ENCODE assay signal across 10 cellular contexts in genomic region chr19:55387736-55388497, GRCh38. TPM values are rescaled to one million over a fixed set of nuclear protein-coding genes. Genes with fewer than 3 reads are reported as not detected.
DNase-seq lines count a peak whose midpoint lies in the region; ATAC-seq and TF ChIP-seq lines count a peak whose summit lies in the region.
"Had no signal": no experiment of that assay in that cellular context is flagged by ENCODE, and none has a peak within 500 bp of the region (broad histone marks: within the 10 kb centered on the region; RNA-seq: fewer than 3 reads in every experiment).

No MANE protein-coding gene starts in this region.

- H3K4me3 Mint-ChIP-seq in activated CD8-positive, alpha-beta memory T cell treated with anti-CD3 and anti-CD28 coated beads, Interleukin-2, amount 10 ng/mL, durations not matched to agents 7 days and 5 days: peak overlapping the region; percentile 96
- peak overlapping the region; percentile 100 for H3K4me3 Mint-ChIP-seq in WTC11
- peak overlapping the region; percentile 99 for H3K4me3 Mint-ChIP-seq in stimulated activated effector memory CD8-positive, alpha-beta T cell treated with anti-CD3 and anti-CD28 coated beads, Interleukin-12 subunit alpha, Interleukin-12 subunit beta, amount 100 ng/mL, for 72 hours

- H3K27ac Mint-ChIP-seq in activated CD8-positive, alpha-beta memory T cell treated with anti-CD3 and anti-CD28 coated beads, Interleukin-2, amount 10 ng/mL, durations not matched to agents 7 days and 5 days: peak overlapping the region; percentile 96
- no peak overlapping the region for H3K27ac Mint-ChIP-seq in WTC11
- peak overlapping the region; percentile 100 for H3K27ac Mint-ChIP-seq in stimulated activated effector memory CD8-positive, alpha-beta T cell treated with anti-CD3 and anti-CD28 coated beads, Interleukin-12 subunit alpha, Interleukin-12 subunit beta, amount 100 ng/mL, for 72 hours

- peaks cover 45% of the 10 kb centered on the region for H3K4me1 Mint-ChIP-seq in activated CD8-positive, alpha-beta memory T cell treated with anti-CD3 and anti-CD28 coated beads, Interleukin-2, amount 10 ng/mL, durations not matched to agents 7 days and 5 days
- H3K4me1 Mint-ChIP-seq in WTC11: peaks cover 64% of the 10 kb centered on the region
- peaks cover 68% of the 10 kb centered on the region for H3K4me1 Mint-ChIP-seq in stimulated activated effector memory CD8-positive, alpha-beta T cell treated with anti-CD3 and anti-CD28 coated beads, Interleukin-12 subunit alpha, Interleukin-12 subunit beta, amount 100 ng/mL, for 72 hours

- POLR2A ChIA-PET in WTC11 (lab: Charles Lee): interaction anchor here (1.2 to 1.5 kb wide), 2 partner anchors 12 to 20 kb away, joined by 3 to 4 read pairs; partner anchors contain the start of gene UBE2S

- H3K36me3 Mint-ChIP-seq in activated CD8-positive, alpha-beta memory T cell treated with anti-CD3 and anti-CD28 coated beads, Interleukin-2, amount 10 ng/mL, durations not matched to agents 7 days and 5 days: peaks cover 43% of the 10 kb centered on the region
- peaks cover 41% of the 10 kb centered on the region for H3K36me3 Mint-ChIP-seq in WTC11
- H3K36me3 Mint-ChIP-seq in stimulated activated effector memory CD8-positive, alpha-beta T cell treated with anti-CD3 and anti-CD28 coated beads, Interleukin-12 subunit alpha, Interleukin-12 subunit beta, amount 100 ng/mL, for 72 hours: peaks cover 78% of the 10 kb centered on the region

- CTCF ChIA-PET in activated CD8-positive, alpha-beta memory T cell treated with anti-CD3 and anti-CD28 coated beads, Interleukin-2, amount 10 ng/mL, durations not matched to agents 7 days and 5 days (lab: Charles Lee): interaction anchor here (1.0 to 2.0 kb wide), 7 partner anchors 16 to 222 kb away, joined by 3 to 10 read pairs (median 5); partner anchors contain the start of genes DNAAF3 and KMT5C
- CTCF ChIA-PET in WTC11 (lab: Charles Lee): no interaction called here

- no peak for TF ChIP-seq CTCF in WTC11 (IDR thresholded peaks at IDR 0.05)
- TF ChIP-seq CTCF in foreskin fibroblast (IDR thresholded peaks at IDR 0.05; ENCODE audit: low read depth, low read length): no peak

- ATAC-seq in activated CD8-positive, alpha-beta memory T cell treated with anti-CD3 and anti-CD28 coated beads, Interleukin-2, amount 10 ng/mL, durations not matched to agents 7 days and 5 days: no peak
- no peak for ATAC-seq in WTC11
- no peak for ATAC-seq in stimulated activated effector memory CD8-positive, alpha-beta T cell treated with anti-CD3 and anti-CD28 coated beads, Interleukin-12 subunit alpha, Interleukin-12 subunit beta, amount 100 ng/mL, for 72 hours

- H3K27me3 Mint-ChIP-seq in activated CD8-positive, alpha-beta memory T cell treated with anti-CD3 and anti-CD28 coated beads, Interleukin-2, amount 10 ng/mL, durations not matched to agents 7 days and 5 days: no peaks in the 10 kb centered on the region
- peaks cover 5% of the 10 kb centered on the region; the same call in 1 of the 2 replicates for H3K27me3 Mint-ChIP-seq in WTC11 (ENCODE audit: low read depth)

- intact Hi-C loops in head of caudate nucleus (cut with DNase I): no loop called here

- H3K9me3 Mint-ChIP-seq in activated CD8-positive, alpha-beta memory T cell treated with anti-CD3 and anti-CD28 coated beads, Interleukin-2, amount 10 ng/mL, durations not matched to agents 7 days and 5 days (ENCODE audit: low read depth): no peaks in the 10 kb centered on the region
- no peaks in the 10 kb centered on the region for H3K9me3 Mint-ChIP-seq in WTC11
- H3K9me3 Mint-ChIP-seq in stimulated activated effector memory CD8-positive, alpha-beta T cell treated with anti-CD3 and anti-CD28 coated beads, Interleukin-12 subunit alpha, Interleukin-12 subunit beta, amount 100 ng/mL, for 72 hours: no peaks in the 10 kb centered on the region

- no peak for DNase-seq in activated CD8-positive, alpha-beta memory T cell treated with anti-CD3 and anti-CD28 coated beads, Interleukin-2, amount 10 ng/mL, durations not matched to agents 7 days and 5 days
- DNase-seq in activated CD8-positive, alpha-beta memory T cell treated with anti-CD3 and anti-CD28 coated beads, Interleukin-2, amount 50 U/mL, for 48 hours: no peak
- DNase-seq in WTC11 (ENCODE audit: low spot score) (no peak), foreskin fibroblast (no peak), KG1 (lab: John Stamatoyannopoulos, UW) (no peak), islet precursor cell (no peak), head of caudate nucleus (no peak)
- no peak for DNase-seq in stimulated activated effector memory CD8-positive, alpha-beta T cell treated with anti-CD3 and anti-CD28 coated beads, Interleukin-12 subunit alpha, Interleukin-12 subunit beta, amount 100 ng/mL, for 72 hours (ENCODE audit: low spot score in 2 of 2)
- DNase-seq: NCI-H2029 had no signal

- H3K4me3 ChIP-seq in foreskin fibroblast (ENCODE audit: low read depth in 1 of 2, low read length in 2 of 2): peak overlapping the region; percentile 69 to 90

TF ChIP-seq in WTC11, 78 proteins besides CTCF, POLR2A, EP300 and RAD21:
- no peak for TF ChIP-seq SP1 (CRISPR knock-in tag; conservative IDR thresholded peaks at IDR 0.05)
- no peak for TF ChIP-seq OVOL2 (CRISPR knock-in tag; IDR thresholded peaks at IDR 0.05; ENCODE audit: borderline replicate concordance)
- peak; percentile 42; the same call in 1 of the 2 replicates for TF ChIP-seq ATF6 (CRISPR knock-in tag; IDR thresholded peaks at IDR 0.05)
- no peak for TF ChIP-seq ETV6 (CRISPR knock-in tag; IDR thresholded peaks at IDR 0.05)

RNA-seq across cellular contexts. Expression of gene RPL28, which starts 2.2 kb away (rescaled TPM):
- 1,000 to 10,000 TPM; 2,244 to 2,759 TPM for total RNA-seq in activated CD8-positive, alpha-beta memory T cell treated with anti-CD3 and anti-CD28 coated beads, Interleukin-2, amount 10 ng/mL, durations not matched to agents 7 days and 5 days
- total RNA-seq in WTC11 (2021): 2,505 to 2,895 TPM (median 2,837 TPM) in 3 replicates

RNA-seq across cellular contexts. Expression of gene TMEM238, which starts 3.8 kb away (rescaled TPM):
- 10 to 100 TPM; 14.1 to 23.0 TPM for total RNA-seq in activated CD8-positive, alpha-beta memory T cell treated with anti-CD3 and anti-CD28 coated beads, Interleukin-2, amount 10 ng/mL, durations not matched to agents 7 days and 5 days
- total RNA-seq in WTC11 (2021): 5.8 to 8.3 TPM (median 6.5 TPM) in 3 replicates

RNA-seq across cellular contexts. Expression of gene TMEM190, which starts 11.3 kb away (rescaled TPM):
- total RNA-seq in activated CD8-positive, alpha-beta memory T cell treated with anti-CD3 and anti-CD28 coated beads, Interleukin-2, amount 10 ng/mL, durations not matched to agents 7 days and 5 days: not detected
- total RNA-seq in WTC11 (2021): 0.33 to 2.6 TPM (median 0.82 TPM) in 3 replicates
- total RNA-seq: mucosa of gallbladder had no signal

RNA-seq across cellular contexts. Expression of gene IL11, which starts 17.7 kb away (rescaled TPM):
- under 1 TPM; 0.50 to 0.68 TPM for total RNA-seq in activated CD8-positive, alpha-beta memory T cell treated with anti-CD3 and anti-CD28 coated beads, Interleukin-2, amount 10 ng/mL, durations not matched to agents 7 days and 5 days
- total RNA-seq in WTC11 (2021): 1.2 to 1.8 TPM (median 1.6 TPM) in 3 replicates

RNA-seq across cellular contexts. Expression of gene UBE2S, which starts 19.7 kb away (rescaled TPM):
- total RNA-seq in activated CD8-positive, alpha-beta memory T cell treated with anti-CD3 and anti-CD28 coated beads, Interleukin-2, amount 10 ng/mL, durations not matched to agents 7 days and 5 days: 100 to 1,000 TPM; 311 to 421 TPM
- total RNA-seq in WTC11 (2021): 442 to 516 TPM (median 467 TPM) in 3 replicates
